30 cellular contexts compared by ENCODE assay signal in the genomic region with DNA sequence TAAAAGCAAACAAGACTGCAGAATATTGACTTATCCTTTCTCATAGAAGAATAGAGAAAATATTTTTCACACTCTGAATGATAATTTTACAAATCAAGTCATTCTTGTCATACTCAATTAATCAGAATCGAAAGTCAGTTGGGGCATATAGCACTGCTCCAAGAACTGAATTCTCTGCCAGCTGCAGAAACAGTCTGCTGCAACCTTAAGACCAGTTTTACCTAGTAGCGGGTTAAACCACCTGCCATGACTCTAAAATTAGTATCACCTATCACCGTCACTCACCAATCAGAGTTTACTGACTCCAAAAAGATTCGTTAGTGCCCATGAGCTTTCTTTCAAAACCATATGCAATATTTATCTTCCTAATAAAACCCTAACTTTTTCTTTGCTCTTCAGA.
"Had no signal": no experiment of that assay in that cellular context is flagged by ENCODE, and none has a peak within 500 bp of the region (broad histone marks: within the 10 kb centered on the region; RNA-seq: fewer than 3 reads in every experiment).

No MANE protein-coding gene starts in this region.

- DNase-seq: Karpas-422; MM.1S; MV-4-11; NCI-H1092; NCI-H1105; NCI-H1417 treated with DMSO at 0.1 percent for 48 hours; NCI-H1436 treated with DMSO at 0.1 percent for 48 hours; NCI-H1694 treated with DMSO at 0.1 percent for 48 hours; NCI-H187 treated with DMSO at 0.1 percent for 48 hours; NCI-H2029; NCI-H2081; NCI-H2171 treated with DMSO at 0.1 percent for 48 hours; NCI-H2227 treated with DMSO at 0.1 percent for 48 hours; NCI-H345; NCI-H446; NCI-H510A treated with DMSO at 0.1 percent for 48 hours; NCI-H524 treated with DMSO at 0.1 percent for 48 hours; NCI-H526 treated with DMSO at 0.1 percent for 48 hours; NCI-H774; NK-92 treated with Interleukin-12 subunit alpha and Interleukin-12 subunit beta, amount 100 ng/mL, for 24 hours; PC-9; SIG-M5; SJCRH30; T-cell had no signal

- H3K9ac ChIP-seq: KMS-11 had no signal

- H3K27me3 ChIP-seq: SJCRH30 had no signal

- ATAC-seq: Panc1, Right ventricle myocardium inferior, SK-N-SH treated with all-trans-retinoic acid at 6 μM for 48 hours, T-cell had no signal

- H2AFZ ChIP-seq: PC-9 had no signal

- H3K4me3 ChIP-seq: PC-9, SJCRH30, SK-N-MC had no signal

- H3K4me2 ChIP-seq: KMS-11, PC-9 had no signal

- H3K4me1 ChIP-seq: SJCRH30 had no signal

- H3K36me3 ChIP-seq: SJCRH30 had no signal

- H3K27ac ChIP-seq: KMS-11, PC-9, RWPE1, SJCRH30, SK-N-MC had no signal

- H3K9me3 ChIP-seq: SJCRH30 had no signal
